Comparison of ENCODE assay signal across 1 cellular context in the genomic region with DNA sequence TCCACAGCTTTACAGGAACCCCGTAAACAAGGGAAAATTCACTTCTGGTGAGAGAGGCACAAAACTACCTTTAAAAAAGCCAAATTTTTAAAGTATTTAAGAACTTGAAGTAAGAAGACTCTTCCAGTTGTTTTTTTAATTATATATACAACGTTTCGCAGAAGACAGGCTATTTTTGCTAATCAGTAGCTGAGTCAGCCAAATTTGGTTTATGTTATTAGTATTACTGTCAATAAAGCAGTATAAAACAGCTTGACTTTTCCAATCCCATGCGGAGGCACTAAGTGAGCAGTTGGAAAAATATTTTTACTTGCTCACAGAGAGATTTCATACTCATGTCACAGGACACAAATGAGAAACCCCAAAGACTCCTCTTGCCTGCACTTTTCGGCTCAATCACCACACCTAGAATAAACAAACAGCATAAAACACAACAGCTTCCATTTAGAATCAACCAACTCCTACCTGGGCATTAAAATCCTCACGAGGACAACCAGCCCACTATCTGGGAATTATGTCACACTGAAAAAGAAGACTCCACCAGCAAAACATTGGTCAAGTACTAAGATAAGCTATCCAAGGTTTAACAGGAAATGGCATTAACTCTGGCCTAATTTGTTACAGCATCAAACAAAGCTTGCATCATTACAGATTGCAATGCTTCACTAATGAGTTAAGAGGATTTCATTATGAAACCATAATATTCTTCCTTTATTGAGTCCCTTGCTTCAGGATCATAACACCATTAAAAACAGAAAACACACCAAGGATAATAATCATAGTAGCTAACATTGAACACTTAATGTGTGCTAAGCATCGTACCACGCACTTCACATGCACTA.
TF ChIP-seq lines count a peak whose summit lies in the region.

No MANE protein-coding gene starts in this region.

TF ChIP-seq in HepG2, 621 proteins besides CTCF, POLR2A, EP300 and RAD21 (continued from another document):
- TF ChIP-seq, protein P1, sequence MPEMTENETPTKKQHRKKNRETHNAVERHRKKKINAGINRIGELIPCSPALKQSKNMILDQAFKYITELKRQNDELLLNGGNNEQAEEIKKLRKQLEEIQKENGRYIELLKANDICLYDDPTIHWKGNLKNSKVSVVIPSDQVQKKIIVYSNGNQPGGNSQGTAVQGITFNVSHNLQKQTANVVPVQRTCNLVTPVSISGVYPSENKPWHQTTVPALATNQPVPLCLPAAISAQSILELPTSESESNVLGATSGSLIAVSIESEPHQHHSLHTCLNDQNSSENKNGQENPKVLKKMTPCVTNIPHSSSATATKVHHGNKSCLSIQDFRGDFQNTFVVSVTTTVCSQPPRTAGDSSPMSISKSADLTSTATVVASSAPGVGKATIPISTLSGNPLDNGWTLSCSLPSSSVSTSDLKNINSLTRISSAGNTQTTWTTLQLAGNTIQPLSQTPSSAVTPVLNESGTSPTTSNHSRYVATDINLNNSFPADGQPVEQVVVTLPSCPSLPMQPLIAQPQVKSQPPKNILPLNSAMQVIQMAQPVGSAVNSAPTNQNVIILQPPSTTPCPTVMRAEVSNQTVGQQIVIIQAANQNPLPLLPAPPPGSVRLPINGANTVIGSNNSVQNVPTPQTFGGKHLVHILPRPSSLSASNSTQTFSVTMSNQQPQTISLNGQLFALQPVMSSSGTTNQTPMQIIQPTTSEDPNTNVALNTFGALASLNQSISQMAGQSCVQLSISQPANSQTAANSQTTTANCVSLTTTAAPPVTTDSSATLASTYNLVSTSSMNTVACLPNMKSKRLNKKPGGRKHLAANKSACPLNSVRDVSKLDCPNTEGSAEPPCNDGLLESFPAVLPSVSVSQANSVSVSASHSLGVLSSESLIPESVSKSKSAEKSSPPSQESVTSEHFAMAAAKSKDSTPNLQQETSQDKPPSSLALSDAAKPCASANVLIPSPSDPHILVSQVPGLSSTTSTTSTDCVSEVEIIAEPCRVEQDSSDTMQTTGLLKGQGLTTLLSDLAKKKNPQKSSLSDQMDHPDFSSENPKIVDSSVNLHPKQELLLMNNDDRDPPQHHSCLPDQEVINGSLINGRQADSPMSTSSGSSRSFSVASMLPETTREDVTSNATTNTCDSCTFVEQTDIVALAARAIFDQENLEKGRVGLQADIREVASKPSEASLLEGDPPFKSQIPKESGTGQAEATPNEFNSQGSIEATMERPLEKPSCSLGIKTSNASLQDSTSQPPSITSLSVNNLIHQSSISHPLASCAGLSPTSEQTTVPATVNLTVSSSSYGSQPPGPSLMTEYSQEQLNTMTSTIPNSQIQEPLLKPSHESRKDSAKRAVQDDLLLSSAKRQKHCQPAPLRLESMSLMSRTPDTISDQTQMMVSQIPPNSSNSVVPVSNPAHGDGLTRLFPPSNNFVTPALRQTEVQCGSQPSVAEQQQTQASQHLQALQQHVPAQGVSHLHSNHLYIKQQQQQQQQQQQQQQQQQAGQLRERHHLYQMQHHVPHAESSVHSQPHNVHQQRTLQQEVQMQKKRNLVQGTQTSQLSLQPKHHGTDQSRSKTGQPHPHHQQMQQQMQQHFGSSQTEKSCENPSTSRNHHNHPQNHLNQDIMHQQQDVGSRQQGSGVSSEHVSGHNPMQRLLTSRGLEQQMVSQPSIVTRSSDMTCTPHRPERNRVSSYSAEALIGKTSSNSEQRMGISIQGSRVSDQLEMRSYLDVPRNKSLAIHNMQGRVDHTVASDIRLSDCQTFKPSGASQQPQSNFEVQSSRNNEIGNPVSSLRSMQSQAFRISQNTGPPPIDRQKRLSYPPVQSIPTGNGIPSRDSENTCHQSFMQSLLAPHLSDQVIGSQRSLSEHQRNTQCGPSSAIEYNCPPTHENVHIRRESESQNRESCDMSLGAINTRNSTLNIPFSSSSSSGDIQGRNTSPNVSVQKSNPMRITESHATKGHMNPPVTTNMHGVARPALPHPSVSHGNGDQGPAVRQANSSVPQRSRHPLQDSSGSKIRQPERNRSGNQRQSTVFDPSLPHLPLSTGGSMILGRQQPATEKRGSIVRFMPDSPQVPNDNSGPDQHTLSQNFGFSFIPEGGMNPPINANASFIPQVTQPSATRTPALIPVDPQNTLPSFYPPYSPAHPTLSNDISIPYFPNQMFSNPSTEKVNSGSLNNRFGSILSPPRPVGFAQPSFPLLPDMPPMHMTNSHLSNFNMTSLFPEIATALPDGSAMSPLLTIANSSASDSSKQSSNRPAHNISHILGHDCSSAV (CRISPR knock-in tag; IDR thresholded peaks at IDR 0.05; ENCODE audit: borderline replicate concordance): no peak
- TF ChIP-seq MBNL3 (CRISPR knock-in tag; conservative IDR thresholded peaks at IDR 0.05): no peak
- no peak for TF ChIP-seq FOXJ3 (CRISPR knock-in tag; IDR thresholded peaks at IDR 0.05; ENCODE audit: borderline replicate concordance)
- TF ChIP-seq CEBPG (CRISPR knock-in tag; IDR thresholded peaks at IDR 0.05): peak; percentile 34; the same call in 1 of the 2 replicates
- TF ChIP-seq, protein P2, sequence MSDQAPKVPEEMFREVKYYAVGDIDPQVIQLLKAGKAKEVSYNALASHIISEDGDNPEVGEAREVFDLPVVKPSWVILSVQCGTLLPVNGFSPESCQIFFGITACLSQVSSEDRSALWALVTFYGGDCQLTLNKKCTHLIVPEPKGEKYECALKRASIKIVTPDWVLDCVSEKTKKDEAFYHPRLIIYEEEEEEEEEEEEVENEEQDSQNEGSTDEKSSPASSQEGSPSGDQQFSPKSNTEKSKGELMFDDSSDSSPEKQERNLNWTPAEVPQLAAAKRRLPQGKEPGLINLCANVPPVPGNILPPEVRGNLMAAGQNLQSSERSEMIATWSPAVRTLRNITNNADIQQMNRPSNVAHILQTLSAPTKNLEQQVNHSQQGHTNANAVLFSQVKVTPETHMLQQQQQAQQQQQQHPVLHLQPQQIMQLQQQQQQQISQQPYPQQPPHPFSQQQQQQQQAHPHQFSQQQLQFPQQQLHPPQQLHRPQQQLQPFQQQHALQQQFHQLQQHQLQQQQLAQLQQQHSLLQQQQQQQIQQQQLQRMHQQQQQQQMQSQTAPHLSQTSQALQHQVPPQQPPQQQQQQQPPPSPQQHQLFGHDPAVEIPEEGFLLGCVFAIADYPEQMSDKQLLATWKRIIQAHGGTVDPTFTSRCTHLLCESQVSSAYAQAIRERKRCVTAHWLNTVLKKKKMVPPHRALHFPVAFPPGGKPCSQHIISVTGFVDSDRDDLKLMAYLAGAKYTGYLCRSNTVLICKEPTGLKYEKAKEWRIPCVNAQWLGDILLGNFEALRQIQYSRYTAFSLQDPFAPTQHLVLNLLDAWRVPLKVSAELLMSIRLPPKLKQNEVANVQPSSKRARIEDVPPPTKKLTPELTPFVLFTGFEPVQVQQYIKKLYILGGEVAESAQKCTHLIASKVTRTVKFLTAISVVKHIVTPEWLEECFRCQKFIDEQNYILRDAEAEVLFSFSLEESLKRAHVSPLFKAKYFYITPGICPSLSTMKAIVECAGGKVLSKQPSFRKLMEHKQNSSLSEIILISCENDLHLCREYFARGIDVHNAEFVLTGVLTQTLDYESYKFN (CRISPR knock-in tag; conservative IDR thresholded peaks at IDR 0.05): no peak
- no peak for TF ChIP-seq KDM2A (CRISPR knock-in tag; IDR thresholded peaks at IDR 0.05; ENCODE audit: borderline replicate concordance, low read depth)
- peak; percentile 94 for TF ChIP-seq ZNF12 (CRISPR knock-in tag; IDR thresholded peaks at IDR 0.05)
- TF ChIP-seq FLYWCH1 (CRISPR knock-in tag; IDR thresholded peaks at IDR 0.05): no peak
- 0 out of 2 replicates have a peak, but pooled peaks have one; percentile 20 for TF ChIP-seq MIXL1 (CRISPR knock-in tag; IDR thresholded peaks at IDR 0.05)
- no peak for TF ChIP-seq ZNF296 (CRISPR knock-in tag; conservative IDR thresholded peaks at IDR 0.05)
- TF ChIP-seq, protein P3, sequence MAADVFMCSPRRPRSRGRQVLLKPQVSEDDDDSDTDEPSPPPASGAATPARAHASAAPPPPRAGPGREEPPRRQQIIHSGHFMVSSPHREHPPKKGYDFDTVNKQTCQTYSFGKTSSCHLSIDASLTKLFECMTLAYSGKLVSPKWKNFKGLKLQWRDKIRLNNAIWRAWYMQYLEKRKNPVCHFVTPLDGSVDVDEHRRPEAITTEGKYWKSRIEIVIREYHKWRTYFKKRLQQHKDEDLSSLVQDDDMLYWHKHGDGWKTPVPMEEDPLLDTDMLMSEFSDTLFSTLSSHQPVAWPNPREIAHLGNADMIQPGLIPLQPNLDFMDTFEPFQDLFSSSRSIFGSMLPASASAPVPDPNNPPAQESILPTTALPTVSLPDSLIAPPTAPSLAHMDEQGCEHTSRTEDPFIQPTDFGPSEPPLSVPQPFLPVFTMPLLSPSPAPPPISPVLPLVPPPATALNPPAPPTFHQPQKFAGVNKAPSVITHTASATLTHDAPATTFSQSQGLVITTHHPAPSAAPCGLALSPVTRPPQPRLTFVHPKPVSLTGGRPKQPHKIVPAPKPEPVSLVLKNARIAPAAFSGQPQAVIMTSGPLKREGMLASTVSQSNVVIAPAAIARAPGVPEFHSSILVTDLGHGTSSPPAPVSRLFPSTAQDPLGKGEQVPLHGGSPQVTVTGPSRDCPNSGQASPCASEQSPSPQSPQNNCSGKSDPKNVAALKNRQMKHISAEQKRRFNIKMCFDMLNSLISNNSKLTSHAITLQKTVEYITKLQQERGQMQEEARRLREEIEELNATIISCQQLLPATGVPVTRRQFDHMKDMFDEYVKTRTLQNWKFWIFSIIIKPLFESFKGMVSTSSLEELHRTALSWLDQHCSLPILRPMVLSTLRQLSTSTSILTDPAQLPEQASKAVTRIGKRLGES (CRISPR knock-in tag; IDR thresholded peaks at IDR 0.05; ENCODE audit: borderline replicate concordance): no peak
